In genomic region chr3:57062119-57062631, GRCh38 we compare ENCODE assay signal across 13 cellular contexts. TPM values are rescaled to one million over a fixed set of nuclear protein-coding genes. Genes with fewer than 3 reads are reported as not detected.
DNase-seq lines count a peak whose midpoint lies in the region; ATAC-seq and TF ChIP-seq lines count a peak whose summit lies in the region.
"Had no signal": no experiment of that assay in that cellular context is flagged by ENCODE, and none has a peak within 500 bp of the region (broad histone marks: within the 10 kb centered on the region; RNA-seq: fewer than 3 reads in every experiment).

No MANE protein-coding gene starts in this region.

- no peaks in the 10 kb centered on the region for H3K9me3 Mint-ChIP-seq in neural progenitor cell
- H3K9me3 Mint-ChIP-seq: T-helper 1 cell treated with Interleukin-12 subunit alpha and Interleukin-12 subunit beta and Interleukin-4 antibody, amounts not matched to agents 30 μg/mL and 1 μg/mL, for 36 hours had no signal

- ATAC-seq in GM21529 (IDR thresholded peaks at IDR 0.05; ENCODE audit: unreplicated experiment) = no peak
- ATAC-seq in GM21515 (IDR thresholded peaks at IDR 0.05; ENCODE audit: unreplicated experiment) = no peak
- no peak for ATAC-seq in GM18511 (IDR thresholded peaks at IDR 0.05; ENCODE audit: unreplicated experiment)

- H3K27me3 ChIP-seq in BLaER1 (no peaks in the 10 kb centered on the region), PC-9 (ENCODE audit: insufficient read depth, low read depth) (no peaks in the 10 kb centered on the region), fibroblast of lung (ENCODE audit: control insufficient read depth, insufficient read depth, low read length) (no peaks in the 10 kb centered on the region), neural progenitor cell (no peaks in the 10 kb centered on the region)

- H3K9ac ChIP-seq in BLaER1 = no peak overlapping the region
- H3K9ac ChIP-seq in fibroblast of lung (ENCODE audit: insufficient read depth, low read length) = no peak overlapping the region
- H3K9ac ChIP-seq in neural progenitor cell = no peak overlapping the region

- DNase-seq in PC-9 = no peak
- DNase-seq in fibroblast of lung (ENCODE audit: low read depth in 2 of 2) = peak in 1 of 2 donors; percentile 16
- DNase-seq in neural progenitor cell (ENCODE audit: low spot score) = peak; percentile 22
- DNase-seq in GM19240 (ENCODE audit: insufficient read length, low spot score) = no peak
- DNase-seq: activated CD8-positive, alpha-beta memory T cell treated with anti-CD3 and anti-CD28 coated beads, Interleukin-2, amount 50 U/mL, for 4 hours; stimulated activated CD4-positive, alpha-beta T cell treated with anti-CD3 and anti-CD28 coated beads, Interleukin-4, amount 100 ng/mL, for 24 hours had no signal

- no peaks in the 10 kb centered on the region for H3K27me3 Mint-ChIP-seq in neural progenitor cell (ENCODE audit: insufficient read depth, low read depth)

- H2AFZ ChIP-seq in PC-9 = no peak overlapping the region
- peak overlapping the region; percentile 39 for H2AFZ ChIP-seq in fibroblast of lung (ENCODE audit: low read length)
- peak overlapping the region; percentile 96 for H2AFZ ChIP-seq in neural progenitor cell (replicated peaks)

- H3K4me1 Mint-ChIP-seq in neural progenitor cell = peaks cover 45% of the 10 kb centered on the region

- H3K36me3 ChIP-seq in BLaER1 (no peaks in the 10 kb centered on the region), PC-9 (ENCODE audit: low read depth) (peaks cover 4% of the 10 kb centered on the region; the same call in 1 of the 2 replicates), fibroblast of lung (ENCODE audit: control insufficient read depth, insufficient read depth, low read length) (no peaks in the 10 kb centered on the region), neural progenitor cell (no peaks in the 10 kb centered on the region)

- H3K9me3 ChIP-seq in BLaER1 (no peaks in the 10 kb centered on the region), PC-9 (ENCODE audit: insufficient read depth, low read depth) (no peaks in the 10 kb centered on the region), fibroblast of lung (ENCODE audit: control insufficient read depth, insufficient read depth, low read depth, low read length) (no peaks in the 10 kb centered on the region), neural progenitor cell (ENCODE audit: low read depth) (no peaks in the 10 kb centered on the region)

- H3K79me2 ChIP-seq in PC-9 (ENCODE audit: low read depth) = peaks cover 73% of the 10 kb centered on the region
- no peaks in the 10 kb centered on the region for H3K79me2 ChIP-seq in fibroblast of lung (ENCODE audit: control insufficient read depth, insufficient read depth, low read length)
- H3K79me2 ChIP-seq in neural progenitor cell (ENCODE audit: low read depth) = no peaks in the 10 kb centered on the region

- no peaks in the 10 kb centered on the region for H3K36me3 Mint-ChIP-seq in neural progenitor cell

- H3F3A ChIP-seq in PC-9 (ENCODE audit: insufficient read depth, low read depth) = peaks cover 32% of the 10 kb centered on the region; the same call in 1 of the 2 replicates
- H3F3A ChIP-seq in neural progenitor cell (ENCODE audit: low read depth) = peaks cover 7% of the 10 kb centered on the region

- peak overlapping the region; percentile 57 for H3K27ac Mint-ChIP-seq in neural progenitor cell
- H3K27ac Mint-ChIP-seq: T-helper 1 cell treated with Interleukin-12 subunit alpha and Interleukin-12 subunit beta and Interleukin-4 antibody, amounts not matched to agents 30 μg/mL and 1 μg/mL, for 36 hours had no signal

- H3K4me3 Mint-ChIP-seq in neural progenitor cell = no peak overlapping the region
- H3K4me3 Mint-ChIP-seq: T-helper 1 cell treated with Interleukin-12 subunit alpha and Interleukin-12 subunit beta and Interleukin-4 antibody, amounts not matched to agents 30 μg/mL and 1 μg/mL, for 36 hours had no signal

- peak overlapping the region; percentile 47 for H3K27ac ChIP-seq in BLaER1
- peak overlapping the region; percentile 96 for H3K27ac ChIP-seq in PC-9
- H3K27ac ChIP-seq in fibroblast of lung (ENCODE audit: insufficient read depth, low read length) = no peak overlapping the region
- no peak overlapping the region for H3K27ac ChIP-seq in neural progenitor cell

- H3K4me3 ChIP-seq in BLaER1 (no peak overlapping the region), PC-9 (no peak overlapping the region), fibroblast of lung (replicated peaks in 1 of 4; ENCODE audit: control extremely low read depth in 1 of 4, insufficient read depth in 1 of 4, low read depth in 3 of 4, low read length in 4 of 4) (no peak overlapping the region), neural progenitor cell (no peak overlapping the region)

- no TSS peak for BruUV-seq in PC-9 (replicated peaks; lab: Mats Ljungman, UMichigan)

- CTCF ChIA-PET in PC-9 (lab: Charles Lee) = no interaction called here

- no peaks in the 10 kb centered on the region for H4K20me1 ChIP-seq in BLaER1
- H4K20me1 ChIP-seq in PC-9 (ENCODE audit: insufficient read depth) = no peaks in the 10 kb centered on the region
- H4K20me1 ChIP-seq in fibroblast of lung (ENCODE audit: control insufficient read depth, extremely low read depth, insufficient read depth, low read length) = no peaks in the 10 kb centered on the region
- no peaks in the 10 kb centered on the region for H4K20me1 ChIP-seq in neural progenitor cell (ENCODE audit: low read depth)

- H3K4me2 ChIP-seq in BLaER1 (no peak overlapping the region), PC-9 (peak overlapping the region; percentile 66; the same call in 1 of the 2 replicates), fibroblast of lung (ENCODE audit: extremely low read depth, insufficient read depth, low read length) (no peak overlapping the region), neural progenitor cell (no peak overlapping the region)

- TF ChIP-seq CTCF in PC-9 (conservative IDR thresholded peaks at IDR 0.05) (no peak), fibroblast of lung (conservative IDR thresholded peaks at IDR 0.05 in 1 of 2, IDR thresholded peaks at IDR 0.05 in 1 of 2; ENCODE audit: low read depth in 1 of 2, low read length in 2 of 2) (no peak), neural progenitor cell (IDR thresholded peaks at IDR 0.05) (no peak)

- POLR2A ChIA-PET in PC-9 (lab: Charles Lee; ENCODE audit: unreplicated experiment) = no interaction called here

- no peaks in the 10 kb centered on the region for H3K9me2 ChIP-seq in PC-9 (ENCODE audit: insufficient read depth)

- intact Hi-C loops in PC-9 (cut with micrococcal nuclease; ENCODE audit: unreplicated experiment) = no loop called here

- H3K4me1 ChIP-seq in BLaER1 = peaks cover 52% of the 10 kb centered on the region
- peaks cover 63% of the 10 kb centered on the region for H3K4me1 ChIP-seq in PC-9 (replicated peaks; ENCODE audit: insufficient read depth)
- H3K4me1 ChIP-seq in fibroblast of lung (ENCODE audit: control insufficient read depth, extremely low read depth, insufficient read depth, low read length) = peaks cover 4% of the 10 kb centered on the region
- peaks cover 13% of the 10 kb centered on the region for H3K4me1 ChIP-seq in neural progenitor cell

RNA-seq across cellular contexts. Expression of gene SPATA12, which starts 1.7 kb away (rescaled TPM):
- total RNA-seq in PC-9 (2021) (0.43 and 0.57 TPM in 2 replicates), fibroblast of lung (not detected in 2 replicates), neural progenitor cell (ENCODE audit: low replicate concordance) (0.12 and 0.17 TPM in 2 replicates)
- 0.02 TPM in 1 of 2 replicates, not detected in the other for polyA plus RNA-seq in fibroblast of lung
- 0.06 TPM in 1 of 2 replicates, not detected in the other for polyA plus RNA-seq in fibroblast of lung (2012)
- not detected in 2 replicates for polyA minus RNA-seq in fibroblast of lung (ENCODE audit: low replicate concordance)
- total RNA-seq: ureter had no signal
- polyA plus RNA-seq: neural cell had no signal

Comparison
In these comparisons a context has a peak if more than half of its experiments do, and no peak if none do; other contexts are left out.
1. H3K27ac ChIP-seq: peak in BLaER1 (single experiment) and PC-9 (single experiment); none in fibroblast of lung (single experiment) and neural progenitor cell (single experiment).